In the genomic region with DNA sequence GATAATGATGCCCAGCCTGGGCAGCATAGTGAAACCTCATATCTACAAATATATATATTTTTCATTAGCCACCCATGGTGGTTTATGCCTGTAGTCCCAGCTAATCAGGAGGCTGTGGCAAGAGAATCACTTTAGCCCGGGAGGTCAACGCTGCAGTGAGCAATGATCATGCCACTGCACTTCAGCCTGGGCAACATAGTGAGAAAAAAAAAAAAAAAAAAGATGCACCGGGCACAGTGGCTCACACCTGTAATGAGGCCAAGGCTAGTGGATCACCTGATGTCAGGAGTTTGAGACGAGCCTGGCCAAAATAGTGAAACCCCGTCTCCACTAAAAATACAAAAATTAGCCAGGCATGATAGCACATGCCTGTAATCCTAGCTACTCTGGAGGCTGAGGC, we compare ENCODE assay signal across 2 cellular contexts.
TF ChIP-seq lines count a peak whose summit lies in the region.

No MANE protein-coding gene starts in this region.

TF ChIP-seq in liver, 16 proteins besides CTCF, POLR2A, EP300 and RAD21 (continued from another document):
- TF ChIP-seq REST (IDR thresholded peaks at IDR 0.05), result peak; percentile 33
- TF ChIP-seq, protein P1, sequence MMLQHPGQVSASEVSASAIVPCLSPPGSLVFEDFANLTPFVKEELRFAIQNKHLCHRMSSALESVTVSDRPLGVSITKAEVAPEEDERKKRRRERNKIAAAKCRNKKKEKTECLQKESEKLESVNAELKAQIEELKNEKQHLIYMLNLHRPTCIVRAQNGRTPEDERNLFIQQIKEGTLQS (IDR thresholded peaks at IDR 0.05), result no peak
- TF ChIP-seq HNF4A (conservative IDR thresholded peaks at IDR 0.05), result peak; percentile 12 to 36
- no peak for TF ChIP-seq YY1 (IDR thresholded peaks at IDR 0.05)
- TF ChIP-seq ZBTB33 (IDR thresholded peaks at IDR 0.05), result no peak
- TF ChIP-seq EGR1 (IDR thresholded peaks at IDR 0.05; ENCODE audit: low read depth in 2 of 2), result no peak
- no peak for TF ChIP-seq HNF4G (IDR thresholded peaks at IDR 0.05)

TF ChIP-seq in HepG2, 621 proteins besides CTCF, POLR2A, EP300 and RAD21 (continued from another document):
- TF ChIP-seq, protein P2, sequence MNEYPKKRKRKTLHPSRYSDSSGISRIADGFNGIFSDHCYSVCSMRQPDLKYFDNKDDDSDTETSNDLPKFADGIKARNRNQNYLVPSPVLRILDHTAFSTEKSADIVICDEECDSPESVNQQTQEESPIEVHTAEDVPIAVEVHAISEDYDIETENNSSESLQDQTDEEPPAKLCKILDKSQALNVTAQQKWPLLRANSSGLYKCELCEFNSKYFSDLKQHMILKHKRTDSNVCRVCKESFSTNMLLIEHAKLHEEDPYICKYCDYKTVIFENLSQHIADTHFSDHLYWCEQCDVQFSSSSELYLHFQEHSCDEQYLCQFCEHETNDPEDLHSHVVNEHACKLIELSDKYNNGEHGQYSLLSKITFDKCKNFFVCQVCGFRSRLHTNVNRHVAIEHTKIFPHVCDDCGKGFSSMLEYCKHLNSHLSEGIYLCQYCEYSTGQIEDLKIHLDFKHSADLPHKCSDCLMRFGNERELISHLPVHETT (CRISPR knock-in tag; conservative IDR thresholded peaks at IDR 0.05), result no peak
- no peak for TF ChIP-seq ZNF383 (CRISPR knock-in tag; IDR thresholded peaks at IDR 0.05; ENCODE audit: borderline replicate concordance)
- no peak for TF ChIP-seq ZNF280B (CRISPR knock-in tag; IDR thresholded peaks at IDR 0.05; ENCODE audit: borderline replicate concordance)
- no peak for TF ChIP-seq XBP1 (CRISPR knock-in tag; IDR thresholded peaks at IDR 0.05)
- TF ChIP-seq, protein P3, sequence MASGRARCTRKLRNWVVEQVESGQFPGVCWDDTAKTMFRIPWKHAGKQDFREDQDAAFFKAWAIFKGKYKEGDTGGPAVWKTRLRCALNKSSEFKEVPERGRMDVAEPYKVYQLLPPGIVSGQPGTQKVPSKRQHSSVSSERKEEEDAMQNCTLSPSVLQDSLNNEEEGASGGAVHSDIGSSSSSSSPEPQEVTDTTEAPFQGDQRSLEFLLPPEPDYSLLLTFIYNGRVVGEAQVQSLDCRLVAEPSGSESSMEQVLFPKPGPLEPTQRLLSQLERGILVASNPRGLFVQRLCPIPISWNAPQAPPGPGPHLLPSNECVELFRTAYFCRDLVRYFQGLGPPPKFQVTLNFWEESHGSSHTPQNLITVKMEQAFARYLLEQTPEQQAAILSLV (CRISPR knock-in tag; IDR thresholded peaks at IDR 0.05; ENCODE audit: borderline replicate concordance), result no peak
- TF ChIP-seq TARDBP (CRISPR knock-in tag; IDR thresholded peaks at IDR 0.05), result no peak
- TF ChIP-seq, protein P4, sequence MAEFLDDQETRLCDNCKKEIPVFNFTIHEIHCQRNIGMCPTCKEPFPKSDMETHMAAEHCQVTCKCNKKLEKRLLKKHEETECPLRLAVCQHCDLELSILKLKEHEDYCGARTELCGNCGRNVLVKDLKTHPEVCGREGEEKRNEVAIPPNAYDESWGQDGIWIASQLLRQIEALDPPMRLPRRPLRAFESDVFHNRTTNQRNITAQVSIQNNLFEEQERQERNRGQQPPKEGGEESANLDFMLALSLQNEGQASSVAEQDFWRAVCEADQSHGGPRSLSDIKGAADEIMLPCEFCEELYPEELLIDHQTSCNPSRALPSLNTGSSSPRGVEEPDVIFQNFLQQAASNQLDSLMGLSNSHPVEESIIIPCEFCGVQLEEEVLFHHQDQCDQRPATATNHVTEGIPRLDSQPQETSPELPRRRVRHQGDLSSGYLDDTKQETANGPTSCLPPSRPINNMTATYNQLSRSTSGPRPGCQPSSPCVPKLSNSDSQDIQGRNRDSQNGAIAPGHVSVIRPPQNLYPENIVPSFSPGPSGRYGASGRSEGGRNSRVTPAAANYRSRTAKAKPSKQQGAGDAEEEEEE (CRISPR knock-in tag; IDR thresholded peaks at IDR 0.05; ENCODE audit: borderline replicate concordance), result no peak
